22 cellular contexts compared by ENCODE assay signal in genomic region chr15:38899300-38899699, GRCh38.
DNase-seq lines count a peak whose midpoint lies in the region; ATAC-seq and TF ChIP-seq lines count a peak whose summit lies in the region.
"Had no signal": no experiment of that assay in that cellular context is flagged by ENCODE, and none has a peak within 500 bp of the region (broad histone marks: within the 10 kb centered on the region; RNA-seq: fewer than 3 reads in every experiment).

No MANE protein-coding gene starts in this region.

- H3K9me3 Mint-ChIP-seq in chondrocyte (ENCODE audit: low read depth), result peaks cover 11% of the 10 kb centered on the region
- peaks cover 13% of the 10 kb centered on the region for H3K9me3 Mint-ChIP-seq in nephron progenitor cell
- H3K9me3 Mint-ChIP-seq in activated CD8-positive, alpha-beta memory T cell treated with anti-CD3 and anti-CD28 coated beads, Interleukin-2, amount 10 ng/mL, durations not matched to agents 7 days and 5 days (ENCODE audit: low read depth), result no peaks in the 10 kb centered on the region
- H3K9me3 Mint-ChIP-seq: stimulated activated naive CD8-positive, alpha-beta T cell treated with anti-CD3 and anti-CD28 coated beads, Interleukin-15, amount 100 ng/mL, for 72 hours had no signal

- H3K36me3 Mint-ChIP-seq in chondrocyte (ENCODE audit: low read depth) (peaks cover 2% of the 10 kb centered on the region), nephron progenitor cell (ENCODE audit: low read depth) (no peaks in the 10 kb centered on the region)
- H3K36me3 Mint-ChIP-seq in activated CD8-positive, alpha-beta memory T cell treated with anti-CD3 and anti-CD28 coated beads, Interleukin-2, amount 10 ng/mL, durations not matched to agents 7 days and 5 days, result peaks cover 2% of the 10 kb centered on the region
- H3K36me3 Mint-ChIP-seq: memory B cell had no signal

- H3K27me3 ChIP-seq in AG04450 (ENCODE audit: control insufficient read depth, insufficient read depth, low read length) (no peaks in the 10 kb centered on the region), PC-3 (ENCODE audit: low read length) (no peaks in the 10 kb centered on the region)
- H3K27me3 ChIP-seq: BE2C, cardiac muscle cell, tibial nerve had no signal

- POLR2A ChIA-PET in AG04450 (lab: Yijun Ruan, JAX), result interaction anchor here (0.6 to 1.2 kb wide), 3 partner anchors 231 to 696 kb away, joined by 3 to 9 read pairs (median 3); no protein-coding TSS in a partner anchor
- POLR2A ChIA-PET in PC-3 (lab: Charles Lee; ENCODE audit: unreplicated experiment), result no interaction called here

- no peaks in the 10 kb centered on the region for H3K36me3 ChIP-seq in PC-3 (ENCODE audit: low read depth, low read length)
- H3K36me3 ChIP-seq: BE2C, cardiac muscle cell, tibial nerve, WERI-Rb-1 had no signal

- CTCF ChIA-PET in AG04450 (lab: Charles Lee), result interaction anchor here (0.6 kb wide), 1 partner anchor 336 kb away, joined by 5 read pairs; no protein-coding TSS in a partner anchor
- CTCF ChIA-PET in PC-3 (lab: Charles Lee), result no interaction called here
- CTCF ChIA-PET in activated CD8-positive, alpha-beta memory T cell treated with anti-CD3 and anti-CD28 coated beads, Interleukin-2, amount 10 ng/mL, durations not matched to agents 7 days and 5 days (lab: Charles Lee), result no interaction called here

- ATAC-seq in PC-3 (no peak), HG03571 (IDR thresholded peaks at IDR 0.05; ENCODE audit: unreplicated experiment) (no peak), GM21526 (IDR thresholded peaks at IDR 0.05; ENCODE audit: low FRiP score, unreplicated experiment) (no peak)
- ATAC-seq in activated CD8-positive, alpha-beta memory T cell treated with anti-CD3 and anti-CD28 coated beads, Interleukin-2, amount 10 ng/mL, durations not matched to agents 7 days and 5 days, result no peak
- ATAC-seq: stimulated activated naive CD8-positive, alpha-beta T cell treated with anti-CD3 and anti-CD28 coated beads, Interleukin-15, amount 100 ng/mL, for 72 hours had no signal

- intact Hi-C loops in PC-3 (cut with micrococcal nuclease), result no loop called here

- H3K9ac ChIP-seq in PC-3 (ENCODE audit: low read length), result no peak overlapping the region

- H3K4me2 ChIP-seq in PC-3 (ENCODE audit: low read length), result no peak overlapping the region

- H3K4me3 ChIP-seq in AG04450 (ENCODE audit: low read depth, low read length) (no peak overlapping the region), PC-3 (ENCODE audit: low read length) (no peak overlapping the region)
- H3K4me3 ChIP-seq: cardiac muscle cell, tibial nerve had no signal

- peak; percentile 65 for DNase-seq in AG04450 (ENCODE audit: low read depth, low spot score)
- DNase-seq in PC-3, result peak; percentile 32
- DNase-seq in chondrocyte (ENCODE audit: low spot score), result no peak
- DNase-seq in foreskin melanocyte, result peak; percentile 98
- DNase-seq in nephron progenitor cell, result no peak
- no peak for DNase-seq in activated CD8-positive, alpha-beta memory T cell treated with anti-CD3 and anti-CD28 coated beads, Interleukin-2, amount 10 ng/mL, durations not matched to agents 7 days and 5 days
- DNase-seq: activated CD8-positive, alpha-beta memory T cell treated with anti-CD3 and anti-CD28 coated beads, Interleukin-2, amount 50 U/mL, for 48 hours; activated effector memory CD4-positive, alpha-beta T cell treated with Interleukin-2 at 50 U/mL for 16 hours; BE2C; DMS79; NCI-H1417 treated with DMSO at 0.1 percent for 48 hours; NCI-H510A; nucleus accumbens; retina; RPMI8226; stimulated activated naive CD8-positive, alpha-beta T cell treated with anti-CD3 and anti-CD28 coated beads, Interleukin-15, amount 100 ng/mL, for 72 hours; WERI-Rb-1 had no signal

- no TSS peak for BruUV-seq in PC-3 (replicated peaks; lab: Mats Ljungman, UMichigan)

- no peaks in the 10 kb centered on the region for H4K20me1 ChIP-seq in PC-3 (ENCODE audit: low read length)

- no peak for TF ChIP-seq CTCF in AG04450 (IDR thresholded peaks at IDR 0.05; ENCODE audit: low read depth, low read length)
- no peak for TF ChIP-seq CTCF in PC-3 (conservative IDR thresholded peaks at IDR 0.05; ENCODE audit: low read depth, low read length)
- no peak for TF ChIP-seq CTCF in chondrocyte (IDR thresholded peaks at IDR 0.05)
- TF ChIP-seq CTCF in nephron progenitor cell (IDR thresholded peaks at IDR 0.05), result no peak

- no peak overlapping the region for H2AFZ ChIP-seq in PC-3 (ENCODE audit: low read length)

- peaks cover 62% of the 10 kb centered on the region for H3K4me1 Mint-ChIP-seq in chondrocyte (ENCODE audit: low read depth)
- H3K4me1 Mint-ChIP-seq in nephron progenitor cell, result peaks cover 14% of the 10 kb centered on the region
- no peaks in the 10 kb centered on the region for H3K4me1 Mint-ChIP-seq in activated CD8-positive, alpha-beta memory T cell treated with anti-CD3 and anti-CD28 coated beads, Interleukin-2, amount 10 ng/mL, durations not matched to agents 7 days and 5 days
- H3K4me1 Mint-ChIP-seq: memory B cell; stimulated activated naive CD8-positive, alpha-beta T cell treated with anti-CD3 and anti-CD28 coated beads, Interleukin-15, amount 100 ng/mL, for 72 hours had no signal

- H3K4me1 ChIP-seq in PC-3 (ENCODE audit: insufficient read depth, low read length), result peaks cover 19% of the 10 kb centered on the region

- no peaks in the 10 kb centered on the region for H3K79me2 ChIP-seq in PC-3 (ENCODE audit: low read length)

- H3K9me2 ChIP-seq in PC-3 (replicated peaks; ENCODE audit: low read length), result no peaks in the 10 kb centered on the region

- H3K27ac Mint-ChIP-seq in chondrocyte (ENCODE audit: unreplicated experiment) (peak overlapping the region; percentile 60), nephron progenitor cell (no peak overlapping the region)
- no peak overlapping the region for H3K27ac Mint-ChIP-seq in activated CD8-positive, alpha-beta memory T cell treated with anti-CD3 and anti-CD28 coated beads, Interleukin-2, amount 10 ng/mL, durations not matched to agents 7 days and 5 days
- H3K27ac Mint-ChIP-seq: memory B cell; stimulated activated naive CD8-positive, alpha-beta T cell treated with anti-CD3 and anti-CD28 coated beads, Interleukin-15, amount 100 ng/mL, for 72 hours had no signal

- H3K27me3 Mint-ChIP-seq in chondrocyte (ENCODE audit: low read depth) (no peaks in the 10 kb centered on the region), nephron progenitor cell (ENCODE audit: low read depth, poor library complexity) (peaks cover 5% of the 10 kb centered on the region)
- H3K27me3 Mint-ChIP-seq in activated CD8-positive, alpha-beta memory T cell treated with anti-CD3 and anti-CD28 coated beads, Interleukin-2, amount 10 ng/mL, durations not matched to agents 7 days and 5 days, result peaks cover 5% of the 10 kb centered on the region
- H3K27me3 Mint-ChIP-seq: memory B cell had no signal

- H3K9me3 ChIP-seq in AG04450 (ENCODE audit: control insufficient read depth, insufficient read depth, low read length) (peaks cover 11% of the 10 kb centered on the region), PC-3 (ENCODE audit: low read length) (no peaks in the 10 kb centered on the region)
- H3K9me3 ChIP-seq: BE2C, tibial nerve had no signal

- H3K27ac ChIP-seq in AG04450 (ENCODE audit: low read depth, low read length), result no peak overlapping the region
- H3K27ac ChIP-seq in PC-3 (ENCODE audit: low read length), result no peak overlapping the region
- H3K27ac ChIP-seq: cardiac muscle cell, tibial nerve, WERI-Rb-1 had no signal

- H3K4me3 Mint-ChIP-seq in chondrocyte (ENCODE audit: unreplicated experiment) (no peak overlapping the region), nephron progenitor cell (no peak overlapping the region)
- no peak overlapping the region for H3K4me3 Mint-ChIP-seq in activated CD8-positive, alpha-beta memory T cell treated with anti-CD3 and anti-CD28 coated beads, Interleukin-2, amount 10 ng/mL, durations not matched to agents 7 days and 5 days
- H3K4me3 Mint-ChIP-seq: memory B cell; stimulated activated naive CD8-positive, alpha-beta T cell treated with anti-CD3 and anti-CD28 coated beads, Interleukin-15, amount 100 ng/mL, for 72 hours had no signal

- no peaks in the 10 kb centered on the region for H3F3A ChIP-seq in PC-3 (ENCODE audit: low read length, unreplicated experiment)

Comparison
In these comparisons a context has a peak if more than half of its experiments do, and no peak if none do; other contexts are left out.
1. DNase-seq: peak in AG04450 (single experiment), PC-3 (single experiment) and foreskin melanocyte (single experiment); none in chondrocyte (single experiment), nephron progenitor cell (single experiment) and activated CD8-positive, alpha-beta memory T cell treated with anti-CD3 and anti-CD28 coated beads, Interleukin-2, amount 10 ng/mL, durations not matched to agents 7 days and 5 days (single experiment).